Comparison of ENCODE assay signal across 10 cellular contexts in the genomic region with DNA sequence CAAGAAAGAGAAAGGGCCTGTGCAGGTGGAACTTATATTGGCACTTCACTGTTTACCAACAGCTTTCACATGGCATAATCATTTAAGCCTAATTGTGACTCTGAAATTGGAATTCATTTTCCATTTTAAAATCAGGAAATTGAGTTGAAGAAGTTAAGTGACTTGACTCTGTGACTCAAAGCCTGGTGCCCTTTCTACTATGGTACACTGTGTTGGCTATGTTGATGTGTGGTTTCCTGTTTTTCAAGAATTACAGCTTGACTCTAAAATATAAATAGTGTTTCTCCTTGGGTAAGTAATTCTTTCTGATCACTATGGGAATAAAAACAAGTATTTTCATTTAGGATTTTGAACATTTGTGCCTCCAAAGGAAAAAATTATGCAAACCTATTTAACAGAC. TPM values are rescaled to one million over a fixed set of nuclear protein-coding genes. Genes with fewer than 3 reads are reported as not detected.
A peak's percentile ranks its signal among the peaks of the same experiment; 100 is the strongest.
DNase-seq lines count a peak whose midpoint lies in the region; ATAC-seq, FAIRE-seq and TF ChIP-seq lines count a peak whose summit lies in the region.
"Had no signal": no experiment of that assay in that cellular context is flagged by ENCODE, and none has a peak within 500 bp of the region (broad histone marks: within the 10 kb centered on the region; RNA-seq: fewer than 3 reads in every experiment).

No MANE protein-coding gene starts in this region.

- ATAC-seq in DND-41 (ENCODE audit: insufficient read depth, low read depth) (peak; percentile 22; the same call in 1 of the 3 replicates), pancreas (no peak)

- in situ Hi-C loops in HAP-1 (cut with MboI; ENCODE audit: low sequenced_read_pairs) = no loop called here

- H3K9me3 ChIP-seq in DND-41 (ENCODE audit: insufficient read depth, low read length, severe bottlenecking) (no peaks in the 10 kb centered on the region), pancreas (no peaks in the 10 kb centered on the region), HAP-1 (no peaks in the 10 kb centered on the region)

- TF ChIP-seq CTCF in DND-41 (IDR thresholded peaks at IDR 0.05; ENCODE audit: borderline replicate concordance, extremely low read depth, low read length, poor library complexity, severe bottlenecking) (no peak), pancreas (IDR thresholded peaks at IDR 0.05) (no peak), GM10266 (IDR thresholded peaks at IDR 0.05; ENCODE audit: control insufficient read depth, insufficient read depth, low read depth, missing control alignments) (no peak)

- DNase-seq in DND-41 (peak; percentile 29), NAMALWA (ENCODE audit: low spot score) (peak; percentile 70), dermis blood vessel endothelial cell (peak; percentile 59), pancreas (no peak), H7 (no peak), NCI-H2029 (lab: John Stamatoyannopoulos, UW) (no peak), HAP-1 (ENCODE audit: low spot score in 2 of 2) (no peak), GM10266 (ENCODE audit: extremely low spot score) (no peak)
- DNase-seq: NCI-H187 had no signal

- H3K27me3 ChIP-seq in DND-41 (ENCODE audit: insufficient read depth, low read length, poor library complexity) (no peaks in the 10 kb centered on the region), pancreas (no peaks in the 10 kb centered on the region), H7 (ENCODE audit: control insufficient read depth, insufficient read depth, low read length) (no peaks in the 10 kb centered on the region), HAP-1 (ENCODE audit: low read depth) (no peaks in the 10 kb centered on the region)

- H3K79me2 ChIP-seq in DND-41 (ENCODE audit: insufficient read depth, low read length) = peaks cover 93% of the 10 kb centered on the region

- H2AFZ ChIP-seq in DND-41 (ENCODE audit: low read depth, low read length) = no peak overlapping the region

- peak overlapping the region; percentile 94 for H3K9ac ChIP-seq in DND-41 (ENCODE audit: low read depth, low read length)

- peak overlapping the region; percentile 88 for H3K4me2 ChIP-seq in DND-41 (ENCODE audit: insufficient read depth, low read length)

- intact Hi-C loops in pancreas (cut with DNase I) = loop anchor here in 1 of 3 donors (5.0 kb wide), 1 partner anchor 68 kb away; no protein-coding TSS in a partner anchor

- no peaks in the 10 kb centered on the region for H4K20me1 ChIP-seq in DND-41 (ENCODE audit: insufficient read depth, low read length)

- no peaks in the 10 kb centered on the region; the same call in 1 of the 2 replicates for H3K36me3 ChIP-seq in DND-41 (ENCODE audit: insufficient read depth, low read length)
- no peaks in the 10 kb centered on the region for H3K36me3 ChIP-seq in pancreas
- no peaks in the 10 kb centered on the region for H3K36me3 ChIP-seq in H7 (replicated peaks; ENCODE audit: control insufficient read depth, insufficient read depth, low read length)
- no peaks in the 10 kb centered on the region for H3K36me3 ChIP-seq in HAP-1 (replicated peaks)

- FAIRE-seq in pancreas (lab: Jason Lieb, UNC) = no peak

- H3K4me1 ChIP-seq in DND-41 (ENCODE audit: insufficient read depth, low read length) = peaks cover 56% of the 10 kb centered on the region
- peaks cover 50 to 62% (median 55%) of the 10 kb centered on the region in 3 donors for H3K4me1 ChIP-seq in pancreas
- peaks cover 23% of the 10 kb centered on the region for H3K4me1 ChIP-seq in HAP-1

- H3K27ac ChIP-seq in DND-41 (ENCODE audit: low read length) (peak overlapping the region; percentile 90), pancreas (peak overlapping the region in 3 of 4 donors; percentile 43 to 99 (median 99))

- H3K4me3 ChIP-seq in DND-41 (ENCODE audit: low read depth in 1 of 2, low read length in 2 of 2) (peak overlapping the region in 1 of 2 experiments; percentile 46; a peak in 2 of 4 replicates), pancreas (peak overlapping the region in 1 of 4 donors; percentile 10), H7 (ENCODE audit: insufficient read depth, low read depth, low read length) (no peak overlapping the region), HAP-1 (no peak overlapping the region)

RNA-seq across cellular contexts. Expression of a gene that starts 4.3 kb away (rescaled TPM):
- total RNA-seq in dermis blood vessel endothelial cell (31.0 and 39.4 TPM in 2 replicates), pancreas (10 to 100 TPM; 35.8 to 62.0 (median 40.9) TPM)
- polyA plus RNA-seq in pancreas = 10 to 100 TPM; 11.8 to 13.0 TPM
- 27.6 and 42.4 TPM in 2 replicates for total RNA-seq in H7 (2014; rRNA removed; shearing (Covaris generic))

RNA-seq across cellular contexts. Expression of a gene that starts 46.9 kb away (rescaled TPM):
- total RNA-seq in dermis blood vessel endothelial cell (under 0.01 and 0.33 TPM in 2 replicates), pancreas (under 1 TPM in 5 of 6 donors, not detected in 1; 0.35 to 0.88 (median 0.64) TPM)
- under 1 TPM; 0.65 to 0.87 TPM for polyA plus RNA-seq in pancreas
- total RNA-seq in H7 (2014; rRNA removed; shearing (Covaris generic)) = 0.97 TPM in 1 of 2 replicates, not detected in the other
- total RNA-seq: lung microvascular endothelial cell had no signal

Comparison
In these comparisons a context has a peak if more than half of its experiments do, and no peak if none do; other contexts are left out.
1. DNase-seq: peak in DND-41 (single experiment), NAMALWA (single experiment) and dermis blood vessel endothelial cell (single experiment); none in pancreas (0 of 6), H7 (single experiment), NCI-H2029 (single experiment), HAP-1 (0 of 2) and GM10266 (single experiment).